In the genomic region with DNA sequence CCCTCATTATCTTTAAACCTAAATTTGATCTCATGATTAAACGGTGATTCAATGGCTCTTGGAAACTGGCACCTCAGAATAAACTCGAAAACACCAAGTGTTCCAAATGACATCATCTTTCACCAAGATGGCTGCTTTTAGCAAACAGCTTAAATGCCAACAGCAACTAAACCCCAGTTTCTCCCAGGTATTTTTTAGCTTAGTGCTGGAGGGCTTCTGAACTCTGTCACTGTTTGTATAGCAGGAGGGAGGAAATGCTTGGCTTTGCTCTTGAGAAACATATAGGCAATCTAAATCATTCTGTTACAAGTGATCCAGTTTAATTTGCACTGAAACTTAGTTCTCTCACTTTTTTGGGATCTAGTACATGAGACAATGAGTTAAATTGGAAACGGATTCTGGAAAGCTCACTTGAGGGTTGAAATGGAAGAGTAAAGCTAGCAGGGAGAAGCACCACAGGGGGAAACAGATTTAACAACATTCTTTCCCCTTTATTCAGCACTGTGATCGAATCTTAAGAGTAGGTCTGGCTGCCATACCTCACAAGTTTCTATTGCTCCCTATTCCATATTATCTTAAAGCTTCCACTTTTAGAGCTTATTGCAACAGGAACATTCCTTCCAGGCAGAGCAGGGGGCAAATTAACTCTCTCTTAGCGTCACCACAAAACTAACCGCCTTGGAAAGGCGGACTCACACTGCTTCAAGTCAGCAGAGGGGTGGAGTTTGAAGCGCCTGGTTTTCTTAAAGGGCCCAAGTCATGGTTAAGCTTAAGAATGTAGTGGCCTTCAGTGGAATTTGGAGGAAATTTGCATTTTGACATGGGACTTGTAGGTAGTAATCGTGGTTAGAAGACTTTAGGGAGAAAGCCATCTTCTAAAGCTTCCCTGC, we compare ENCODE assay signal across 7 cellular contexts. TPM values are rescaled to one million over a fixed set of nuclear protein-coding genes. Genes with fewer than 3 reads are reported as not detected.
DNase-seq lines count a peak whose midpoint lies in the region; ATAC-seq, FAIRE-seq and TF ChIP-seq lines count a peak whose summit lies in the region.

No MANE protein-coding gene starts in this region.

- H3K18ac ChIP-seq in trophoblast cell (ENCODE audit: low read length): no peak overlapping the region

- H3K79me1 ChIP-seq in trophoblast cell (ENCODE audit: low read length): peaks cover 23% of the 10 kb centered on the region

- peaks cover 4% of the 10 kb centered on the region for H3K9me3 Mint-ChIP-seq in activated naive CD8-positive, alpha-beta T cell treated with anti-CD3 and anti-CD28 coated beads for 36 hours

- H4K8ac ChIP-seq in trophoblast cell (ENCODE audit: low read depth, low read length): no peak overlapping the region

- no peak for DNase-seq in GM12891 (ENCODE audit: insufficient read length, low spot score)
- DNase-seq in activated naive CD8-positive, alpha-beta T cell treated with anti-CD3 and anti-CD28 coated beads for 36 hours: peak; percentile 53
- DNase-seq in heart right ventricle: peak in 1 of 2 donors; percentile 59
- peak in 1 of 2 donors; percentile 56 for DNase-seq in trophoblast cell
- no peak for DNase-seq in HuH-7 (ENCODE audit: low spot score)

- H3K9ac ChIP-seq in OCI-LY3 (ENCODE audit: low read length) (peak overlapping the region; percentile 71), trophoblast cell (ENCODE audit: low read length) (peak overlapping the region; percentile 15)

- H3K36me3 ChIP-seq in OCI-LY3 (replicated peaks; ENCODE audit: low read depth, low read length) (no peaks in the 10 kb centered on the region), heart right ventricle (no peaks in the 10 kb centered on the region), trophoblast cell (ENCODE audit: control insufficient read depth in 1 of 2, insufficient read depth in 2 of 2, low read length in 2 of 2) (no peaks in the 10 kb centered on the region)

- no peak overlapping the region for H3K14ac ChIP-seq in trophoblast cell (ENCODE audit: low read length)

- peak overlapping the region; percentile 88 for H3K27ac ChIP-seq in OCI-LY3 (ENCODE audit: low read length)
- peak overlapping the region; percentile 14 to 96 (median 90) for H3K27ac ChIP-seq in heart right ventricle
- H3K27ac ChIP-seq in trophoblast cell (ENCODE audit: low read depth, low read length): peak overlapping the region; percentile 95

- H3K36me3 Mint-ChIP-seq in activated naive CD8-positive, alpha-beta T cell treated with anti-CD3 and anti-CD28 coated beads for 36 hours: peaks cover 17% of the 10 kb centered on the region

- H3K4ac ChIP-seq in trophoblast cell (ENCODE audit: low read depth, low read length): no peak overlapping the region

- 4 to 6% methylated on average over 9 of the region's 9 CpGs for WGBS in heart right ventricle, 2 donors
- whole genome bisulfite sequencing in trophoblast cell (ENCODE audit: extremely low coverage, insufficient coverage, insufficient read length): no CpG with 5 or more reads among the region's 9 CpGs

- H3K79me2 ChIP-seq in OCI-LY3 (ENCODE audit: low read length) (peaks cover 31% of the 10 kb centered on the region), trophoblast cell (ENCODE audit: control insufficient read depth, insufficient read depth, low read length, poor library complexity) (peaks cover 22% of the 10 kb centered on the region)

- H2BK120ac ChIP-seq in trophoblast cell (ENCODE audit: insufficient read depth, low read length, poor library complexity): no peak overlapping the region

- H2BK12ac ChIP-seq in trophoblast cell (ENCODE audit: low read length): no peak overlapping the region

- H3K4me2 ChIP-seq in OCI-LY3 (ENCODE audit: low read length): peak overlapping the region; percentile 85
- H3K4me2 ChIP-seq in trophoblast cell (ENCODE audit: low read length): peak overlapping the region; percentile 69

- no peaks in the 10 kb centered on the region for H3K27me3 Mint-ChIP-seq in activated naive CD8-positive, alpha-beta T cell treated with anti-CD3 and anti-CD28 coated beads for 36 hours

- no peak for TF ChIP-seq POLR2A in GM12891 (IDR thresholded peaks at IDR 0.05; ENCODE audit: low read depth, low read length)

- H3K27ac Mint-ChIP-seq in activated naive CD8-positive, alpha-beta T cell treated with anti-CD3 and anti-CD28 coated beads for 36 hours: peak overlapping the region; percentile 98

- FAIRE-seq in GM12891 (lab: Jason Lieb, UNC): peak; percentile 41

- peak overlapping the region; percentile 84 for H3K4me3 Mint-ChIP-seq in activated naive CD8-positive, alpha-beta T cell treated with anti-CD3 and anti-CD28 coated beads for 36 hours

- no peak overlapping the region for H4K91ac ChIP-seq in trophoblast cell (ENCODE audit: low read depth, low read length)

- H3K9me3 ChIP-seq in OCI-LY3 (ENCODE audit: insufficient read depth, low read length) (no peaks in the 10 kb centered on the region), heart right ventricle (peaks cover 0 to 3% (median 0%) of the 10 kb centered on the region in 11 donors), trophoblast cell (ENCODE audit: insufficient read depth, low read depth, low read length) (no peaks in the 10 kb centered on the region)

- peaks cover 43% of the 10 kb centered on the region for H3K4me1 Mint-ChIP-seq in activated naive CD8-positive, alpha-beta T cell treated with anti-CD3 and anti-CD28 coated beads for 36 hours

- H4K12ac ChIP-seq in trophoblast cell (ENCODE audit: low read depth, low read length): no peak overlapping the region

- TF ChIP-seq CTCF in OCI-LY3 (IDR thresholded peaks at IDR 0.05; ENCODE audit: low read depth, low read length) (no peak), heart right ventricle (IDR thresholded peaks at IDR 0.05) (no peak)

- H3K4me1 ChIP-seq in OCI-LY3 (ENCODE audit: low read length): peaks cover 31% of the 10 kb centered on the region
- peaks cover 3 to 44% (median 36%) of the 10 kb centered on the region in 9 donors for H3K4me1 ChIP-seq in heart right ventricle
- H3K4me1 ChIP-seq in trophoblast cell (ENCODE audit: control insufficient read depth in 1 of 2, insufficient read depth in 2 of 2, low read length in 2 of 2): peaks cover 4 to 9% of the 10 kb centered on the region in 2 experiments

- peak overlapping the region; percentile 46 for H2BK5ac ChIP-seq in trophoblast cell (ENCODE audit: low read depth, low read length, poor library complexity)

- H3K4me3 ChIP-seq in OCI-LY3 (ENCODE audit: low read length) (peak overlapping the region; percentile 97), heart right ventricle (peak overlapping the region; percentile 2 to 98 (median 90)), trophoblast cell (ENCODE audit: low read depth, low read length) (no peak overlapping the region)

- H2AK5ac ChIP-seq in trophoblast cell (ENCODE audit: low read length): no peak overlapping the region

- peaks cover 17% of the 10 kb centered on the region for H4K20me1 ChIP-seq in OCI-LY3 (ENCODE audit: insufficient read depth, low read length)

- intact Hi-C loops in heart right ventricle (cut with DNase I): loop anchor here in 6 of 10 donors (2.0 to 10.0 kb wide), 7 partner anchors 36 to 283 kb away; no protein-coding TSS in a partner anchor

- H2AFZ ChIP-seq in OCI-LY3 (ENCODE audit: low read depth, low read length) (peak overlapping the region; percentile 82), trophoblast cell (ENCODE audit: insufficient read depth, low read length, poor library complexity) (no peak overlapping the region)

- ATAC-seq in HG02852 (IDR thresholded peaks at IDR 0.05; ENCODE audit: unreplicated experiment) (peak; percentile 20), heart right ventricle (peak in 6 of 8 donors; percentile 25 to 39 (median 32))

- H3K27me3 ChIP-seq in OCI-LY3 (ENCODE audit: low read depth, low read length) (no peaks in the 10 kb centered on the region), heart right ventricle (no peaks in the 10 kb centered on the region), trophoblast cell (ENCODE audit: insufficient read depth, low read length) (no peaks in the 10 kb centered on the region)

- no peak overlapping the region for H3K23ac ChIP-seq in trophoblast cell (ENCODE audit: low read length)

TF ChIP-seq in GM12891, 5 proteins besides CTCF, POLR2A, EP300 and RAD21:
- TF ChIP-seq POU2F2 (IDR thresholded peaks at IDR 0.05; ENCODE audit: low read depth, low read length) (0 out of 2 replicates have a peak, but pooled peaks have one; percentile 13), TAF1 (IDR thresholded peaks at IDR 0.05; ENCODE audit: low read depth, low read length) (no peak), POLR2AphosphoS5 (IDR thresholded peaks at IDR 0.05; ENCODE audit: low read depth, low read length) (no peak), SPI1 (IDR thresholded peaks at IDR 0.05; ENCODE audit: low read depth, low read length) (no peak)

RNA-seq across cellular contexts. Expression of gene CCDC6, which starts 1.8 kb away (rescaled TPM):
- polyA plus RNA-seq in GM12891 (2012; ENCODE audit: low read depth, missing spikeins): 12.9 TPM
- 10 to 100 TPM; 45.5 to 47.5 TPM for total RNA-seq in activated naive CD8-positive, alpha-beta T cell treated with anti-CD3 and anti-CD28 coated beads for 36 hours
- total RNA-seq in heart right ventricle: 10 to 100 TPM; 13.7 to 22.8 (median 17.4) TPM
- polyA plus RNA-seq in heart right ventricle: 1 to 10 TPM; 4.4 to 8.6 TPM
- polyA plus RNA-seq in trophoblast cell (2013): 55.8 and 56.4 TPM in 2 replicates
